Comparison of ENCODE assay signal across 8 cellular contexts in genomic region chr1:196317535-196318522, GRCh38.
DNase-seq lines count a peak whose midpoint lies in the region; ATAC-seq and TF ChIP-seq lines count a peak whose summit lies in the region.

No MANE protein-coding gene starts in this region.

- 79 to 82% methylated on average over 8 of the region's 8 CpGs for WGBS in thyroid gland, 2 donors

- no peaks in the 10 kb centered on the region for H3K4me1 ChIP-seq in thyroid gland

- in situ Hi-C loops in Caki2 (cut with HindIII; ENCODE audit: low pct_unique_long_range_greater_than_20kb, low sequenced_read_pairs), result no loop called here

- H3K36me3 ChIP-seq in thyroid gland, result no peaks in the 10 kb centered on the region

- H3K4me3 ChIP-seq in fibroblast of villous mesenchyme (ENCODE audit: low read depth, low read length) (no peak overlapping the region), thyroid gland (replicated peaks in 1 of 3) (no peak overlapping the region)

- intact Hi-C loops in thyroid gland (cut with DNase I), result no loop called here

- peak; percentile 26 for DNase-seq in Caki2 (ENCODE audit: low read depth)
- peak; percentile 8 for DNase-seq in HPDE6-E6E7 (ENCODE audit: extremely low spot score)
- peak; percentile 28 for DNase-seq in RPMI8226
- peak; percentile 36 for DNase-seq in fibroblast of villous mesenchyme (ENCODE audit: low read depth)
- DNase-seq in thyroid gland, result peak; percentile 7 to 14
- no peak for DNase-seq in amniotic stem cell (lab: John Stamatoyannopoulos, UW)

- no peaks in the 10 kb centered on the region for H3K27me3 ChIP-seq in thyroid gland

- H3K27ac ChIP-seq in thyroid gland, result no peak overlapping the region

- no peak for TF ChIP-seq POLR2A in thyroid gland (IDR thresholded peaks at IDR 0.05)

- peak; percentile 54 for TF ChIP-seq CTCF in fibroblast of villous mesenchyme (IDR thresholded peaks at IDR 0.05; ENCODE audit: insufficient read depth, low read depth, low read length)
- peak in 5 of 6 experiments; percentile 25 to 43 (median 39) for TF ChIP-seq CTCF in thyroid gland (IDR thresholded peaks at IDR 0.05)

- no peaks in the 10 kb centered on the region for H3K9me3 ChIP-seq in thyroid gland

- ATAC-seq in GM19035 (IDR thresholded peaks at IDR 0.05; ENCODE audit: unreplicated experiment), result no peak
- ATAC-seq in HG03039 (IDR thresholded peaks at IDR 0.05; ENCODE audit: unreplicated experiment), result no peak
